ENCODE assay signal across 8 cellular contexts in genomic region chr9:122941560-122942234, GRCh38. TPM values are rescaled to one million over a fixed set of nuclear protein-coding genes. Genes with fewer than 3 reads are reported as not detected.
DNase-seq lines count a peak whose midpoint lies in the region; ATAC-seq and TF ChIP-seq lines count a peak whose summit lies in the region.

No MANE protein-coding gene starts in this region.

- peak overlapping the region; percentile 90 for H3K9ac ChIP-seq in OCI-LY3 (ENCODE audit: low read length)

- H3K9me3 Mint-ChIP-seq in activated T-cell treated with anti-CD3 and anti-CD28 coated beads, Interleukin-2, amount 50 U/mL, for 4 hours = no peaks in the 10 kb centered on the region
- H3K9me3 Mint-ChIP-seq in type B pancreatic cell = no peaks in the 10 kb centered on the region

- peak overlapping the region; percentile 97 for H3K27ac Mint-ChIP-seq in type B pancreatic cell

- H3K4me1 Mint-ChIP-seq in activated T-cell treated with anti-CD3 and anti-CD28 coated beads, Interleukin-2, amount 50 U/mL, for 4 hours (ENCODE audit: low read depth) = peaks cover 26% of the 10 kb centered on the region
- peaks cover 27% of the 10 kb centered on the region for H3K4me1 Mint-ChIP-seq in type B pancreatic cell (ENCODE audit: unreplicated experiment)

- H3K4me3 Mint-ChIP-seq in activated T-cell treated with anti-CD3 and anti-CD28 coated beads, Interleukin-2, amount 50 U/mL, for 4 hours = peak overlapping the region; percentile 89
- peak overlapping the region; percentile 95 for H3K4me3 Mint-ChIP-seq in type B pancreatic cell

- no peak for DNase-seq in activated T-cell treated with anti-CD3 and anti-CD28 coated beads, Interleukin-2, amount 50 U/mL, for 4 hours
- DNase-seq in activated T-cell treated with anti-CD3 and anti-CD28 coated beads for 4 hours = no peak
- DNase-seq in dedifferentiated amniotic fluid mesenchymal stem cell (ENCODE audit: extremely low spot score) = peak; percentile 34
- DNase-seq in lung microvascular endothelial cell (ENCODE audit: low read depth in 2 of 2) = peak; percentile 51 to 58
- DNase-seq in type B pancreatic cell (ENCODE audit: extremely low spot score, unreplicated experiment) = no peak

- H3K79me2 ChIP-seq in OCI-LY3 (ENCODE audit: low read length) = peaks cover 59% of the 10 kb centered on the region

- no peak for ATAC-seq in activated T-cell treated with anti-CD3 and anti-CD28 coated beads, Interleukin-2, amount 50 U/mL, for 4 hours
- no peak for ATAC-seq in HG03520 (IDR thresholded peaks at IDR 0.05; ENCODE audit: unreplicated experiment)
- no peak for ATAC-seq in HG03378 (IDR thresholded peaks at IDR 0.05; ENCODE audit: unreplicated experiment)

- H3K4me2 ChIP-seq in OCI-LY3 (ENCODE audit: low read length) = peak overlapping the region; percentile 95

- peaks cover 11% of the 10 kb centered on the region for H3K36me3 ChIP-seq in OCI-LY3 (replicated peaks; ENCODE audit: low read depth, low read length)

- H3K4me3 ChIP-seq in OCI-LY3 (ENCODE audit: low read length) = peak overlapping the region; percentile 92

- H2AFZ ChIP-seq in OCI-LY3 (ENCODE audit: low read depth, low read length) = no peak overlapping the region

- peaks cover 34% of the 10 kb centered on the region for H3K4me1 ChIP-seq in OCI-LY3 (ENCODE audit: low read length)

- peaks cover 9% of the 10 kb centered on the region for H4K20me1 ChIP-seq in OCI-LY3 (ENCODE audit: insufficient read depth, low read length)

- H3K27ac ChIP-seq in OCI-LY3 (ENCODE audit: low read length) = peak overlapping the region; percentile 64

- TF ChIP-seq CTCF in OCI-LY3 (IDR thresholded peaks at IDR 0.05; ENCODE audit: low read depth, low read length) (no peak), type B pancreatic cell (conservative IDR thresholded peaks at IDR 0.05) (no peak)

- H3K9me3 ChIP-seq in OCI-LY3 (ENCODE audit: insufficient read depth, low read length) = no peaks in the 10 kb centered on the region

- no peaks in the 10 kb centered on the region for H3K27me3 ChIP-seq in OCI-LY3 (ENCODE audit: low read depth, low read length)

- H3K36me3 Mint-ChIP-seq in activated T-cell treated with anti-CD3 and anti-CD28 coated beads, Interleukin-2, amount 50 U/mL, for 4 hours (ENCODE audit: insufficient read depth) = peaks cover 4% of the 10 kb centered on the region
- H3K36me3 Mint-ChIP-seq in type B pancreatic cell = peaks cover 9% of the 10 kb centered on the region

- H3K27me3 Mint-ChIP-seq in activated T-cell treated with anti-CD3 and anti-CD28 coated beads, Interleukin-2, amount 50 U/mL, for 4 hours (ENCODE audit: low read depth) = no peaks in the 10 kb centered on the region
- H3K27me3 Mint-ChIP-seq in type B pancreatic cell = no peaks in the 10 kb centered on the region

RNA-seq across cellular contexts. Expression of gene RABGAP1, which starts 0.9 kb away (rescaled TPM):
- 10 to 100 TPM; 14.3 to 17.1 (median 16.7) TPM for total RNA-seq in activated T-cell treated with anti-CD3 and anti-CD28 coated beads, Interleukin-2, amount 50 U/mL, for 4 hours
- total RNA-seq in lung microvascular endothelial cell = 30.3 and 35.5 TPM in 2 replicates
- total RNA-seq in type B pancreatic cell (ENCODE audit: low replicate concordance) = 68.4 and 72.7 TPM in 2 replicates

RNA-seq across cellular contexts. Expression of gene ZBTB26, which starts 10.4 kb away (rescaled TPM):
- total RNA-seq in activated T-cell treated with anti-CD3 and anti-CD28 coated beads, Interleukin-2, amount 50 U/mL, for 4 hours = 1 to 10 TPM; 2.9 to 3.5 (median 3.2) TPM
- 2.0 and 3.0 TPM in 2 replicates for total RNA-seq in lung microvascular endothelial cell
- 7.0 and 11.3 TPM in 2 replicates for total RNA-seq in type B pancreatic cell (ENCODE audit: low replicate concordance)

RNA-seq across cellular contexts. Expression of gene ZBTB6, which starts 28.6 kb away (rescaled TPM):
- 1 to 10 TPM; 6.3 to 7.2 (median 6.5) TPM for total RNA-seq in activated T-cell treated with anti-CD3 and anti-CD28 coated beads, Interleukin-2, amount 50 U/mL, for 4 hours
- 9.2 and 14.3 TPM in 2 replicates for total RNA-seq in lung microvascular endothelial cell
- 8.3 and 8.7 TPM in 2 replicates for total RNA-seq in type B pancreatic cell (ENCODE audit: low replicate concordance)

RNA-seq across cellular contexts. Expression of gene RC3H2, which starts 36.5 kb away (rescaled TPM):
- total RNA-seq in activated T-cell treated with anti-CD3 and anti-CD28 coated beads, Interleukin-2, amount 50 U/mL, for 4 hours = 10 to 100 TPM; 27.3 to 31.1 (median 28.4) TPM
- 48.6 and 85.1 TPM in 2 replicates for total RNA-seq in lung microvascular endothelial cell
- total RNA-seq in type B pancreatic cell (ENCODE audit: low replicate concordance) = 57.7 TPM in 2 replicates

Comparison
In these comparisons a context has a peak if more than half of its experiments do, and no peak if none do; other contexts are left out.
1. DNase-seq: peak in dedifferentiated amniotic fluid mesenchymal stem cell (single experiment) and lung microvascular endothelial cell (2 of 2); none in activated T-cell treated with anti-CD3 and anti-CD28 coated beads, Interleukin-2, amount 50 U/mL, for 4 hours (single experiment), activated T-cell treated with anti-CD3 and anti-CD28 coated beads for 4 hours (single experiment) and type B pancreatic cell (single experiment).